8 cellular contexts compared by ENCODE assay signal in the genomic region with DNA sequence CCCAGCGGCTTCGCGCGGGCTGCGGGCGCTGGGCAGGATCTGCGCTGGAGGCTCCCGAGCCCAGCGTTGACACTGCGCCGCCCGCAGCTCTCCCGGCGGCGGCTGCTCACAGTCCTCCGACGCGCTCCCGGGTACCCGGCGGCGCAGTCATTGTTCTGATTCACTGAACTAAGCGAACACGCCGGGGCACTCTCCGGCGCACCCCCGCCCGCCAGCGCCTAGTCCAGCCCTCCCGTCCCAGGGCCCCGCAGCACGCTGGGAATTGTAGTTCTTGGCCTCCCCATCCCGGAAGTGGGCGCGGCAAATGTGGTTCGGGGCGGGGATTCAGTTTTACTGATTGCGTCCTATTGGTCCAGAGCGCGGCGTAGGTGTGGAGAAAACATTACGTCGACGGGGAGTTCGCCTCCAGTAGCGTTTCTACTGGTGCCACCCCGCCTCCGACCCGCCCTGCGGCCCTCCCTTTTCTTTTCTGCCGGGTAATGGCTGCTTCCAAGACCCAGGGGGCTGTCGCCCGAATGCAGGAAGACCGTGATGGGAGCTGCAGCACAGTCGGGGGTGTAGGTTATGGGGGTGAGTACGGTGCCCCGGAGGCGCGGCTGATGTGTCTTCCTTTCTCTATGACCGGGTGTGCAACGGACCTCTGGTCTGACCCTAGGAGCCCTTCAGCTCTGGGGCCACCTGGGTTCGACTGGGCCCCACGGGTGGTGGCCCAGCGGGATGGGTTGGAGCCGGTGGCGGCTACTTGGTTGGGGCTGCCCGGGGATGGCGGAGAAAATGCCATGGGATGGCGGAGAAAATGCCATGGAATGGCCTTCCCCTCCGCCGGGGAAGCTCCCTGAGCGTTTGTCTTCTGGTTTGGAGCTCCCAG.
DNase-seq lines count a peak whose midpoint lies in the region; ATAC-seq and TF ChIP-seq lines count a peak whose summit lies in the region.

A gene with protein sequence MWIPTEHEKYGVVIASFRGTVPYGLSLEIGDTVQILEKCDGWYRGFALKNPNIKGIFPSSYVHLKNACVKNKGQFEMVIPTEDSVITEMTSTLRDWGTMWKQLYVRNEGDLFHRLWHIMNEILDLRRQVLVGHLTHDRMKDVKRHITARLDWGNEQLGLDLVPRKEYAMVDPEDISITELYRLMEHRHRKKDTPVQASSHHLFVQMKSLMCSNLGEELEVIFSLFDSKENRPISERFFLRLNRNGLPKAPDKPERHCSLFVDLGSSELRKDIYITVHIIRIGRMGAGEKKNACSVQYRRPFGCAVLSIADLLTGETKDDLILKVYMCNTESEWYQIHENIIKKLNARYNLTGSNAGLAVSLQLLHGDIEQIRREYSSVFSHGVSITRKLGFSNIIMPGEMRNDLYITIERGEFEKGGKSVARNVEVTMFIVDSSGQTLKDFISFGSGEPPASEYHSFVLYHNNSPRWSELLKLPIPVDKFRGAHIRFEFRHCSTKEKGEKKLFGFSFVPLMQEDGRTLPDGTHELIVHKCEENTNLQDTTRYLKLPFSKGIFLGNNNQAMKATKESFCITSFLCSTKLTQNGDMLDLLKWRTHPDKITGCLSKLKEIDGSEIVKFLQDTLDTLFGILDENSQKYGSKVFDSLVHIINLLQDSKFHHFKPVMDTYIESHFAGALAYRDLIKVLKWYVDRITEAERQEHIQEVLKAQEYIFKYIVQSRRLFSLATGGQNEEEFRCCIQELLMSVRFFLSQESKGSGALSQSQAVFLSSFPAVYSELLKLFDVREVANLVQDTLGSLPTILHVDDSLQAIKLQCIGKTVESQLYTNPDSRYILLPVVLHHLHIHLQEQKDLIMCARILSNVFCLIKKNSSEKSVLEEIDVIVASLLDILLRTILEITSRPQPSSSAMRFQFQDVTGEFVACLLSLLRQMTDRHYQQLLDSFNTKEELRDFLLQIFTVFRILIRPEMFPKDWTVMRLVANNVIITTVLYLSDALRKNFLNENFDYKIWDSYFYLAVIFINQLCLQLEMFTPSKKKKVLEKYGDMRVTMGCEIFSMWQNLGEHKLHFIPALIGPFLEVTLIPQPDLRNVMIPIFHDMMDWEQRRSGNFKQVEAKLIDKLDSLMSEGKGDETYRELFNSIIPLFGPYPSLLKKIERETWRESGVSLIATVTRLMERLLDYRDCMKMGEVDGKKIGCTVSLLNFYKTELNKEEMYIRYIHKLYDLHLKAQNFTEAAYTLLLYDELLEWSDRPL (N-terminal part only) (minus strand): TSS at position 162 of the 868 bp plus-strand sequence. CDS start 261 bp downstream, outside the sequence.
A gene with protein sequence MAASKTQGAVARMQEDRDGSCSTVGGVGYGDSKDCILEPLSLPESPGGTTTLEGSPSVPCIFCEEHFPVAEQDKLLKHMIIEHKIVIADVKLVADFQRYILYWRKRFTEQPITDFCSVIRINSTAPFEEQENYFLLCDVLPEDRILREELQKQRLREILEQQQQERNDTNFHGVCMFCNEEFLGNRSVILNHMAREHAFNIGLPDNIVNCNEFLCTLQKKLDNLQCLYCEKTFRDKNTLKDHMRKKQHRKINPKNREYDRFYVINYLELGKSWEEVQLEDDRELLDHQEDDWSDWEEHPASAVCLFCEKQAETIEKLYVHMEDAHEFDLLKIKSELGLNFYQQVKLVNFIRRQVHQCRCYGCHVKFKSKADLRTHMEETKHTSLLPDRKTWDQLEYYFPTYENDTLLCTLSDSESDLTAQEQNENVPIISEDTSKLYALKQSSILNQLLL (plus strand): TSS at position 458 of the 868 bp plus-strand sequence. CDS start 22 bp downstream, at position 480.

- DNase-seq in AG10803 (ENCODE audit: low read depth) (peak; percentile 98), NCI-H345 treated with DMSO at 0.1 percent for 48 hours (lab: John Stamatoyannopoulos, UW; ENCODE audit: unreplicated experiment) (peak; percentile 98), cerebellar cortex (ENCODE audit: low spot score) (peak; percentile 99), iris pigment epithelial cell (ENCODE audit: low read depth) (peak; percentile 100)
- peak; percentile 100 for DNase-seq in activated CD4-positive, CD25-positive, alpha-beta regulatory T cell treated with anti-CD3 and anti-CD28 coated beads, Interleukin-2, amount 50 U/mL, for 16 hours (ENCODE audit: low read depth, low spot score)
- peak; percentile 99 to 100 for DNase-seq in stimulated activated CD4-positive, alpha-beta T cell treated with anti-CD3 and anti-CD28 coated beads, Interleukin-12 subunit alpha, Interleukin-12 subunit beta, amount 100 ng/mL, for 24 hours (ENCODE audit: low read depth in 2 of 2)

- H3K4me3 ChIP-seq in AG10803 (ENCODE audit: low read length), result peak within 1 kb of the TSS; percentile 94

- ATAC-seq in GM19035 (IDR thresholded peaks at IDR 0.05; ENCODE audit: unreplicated experiment) (peak; percentile 96), HG03342 (IDR thresholded peaks at IDR 0.05; ENCODE audit: unreplicated experiment) (peak; percentile 93)

- TF ChIP-seq CTCF in AG10803 (conservative IDR thresholded peaks at IDR 0.05; ENCODE audit: low read length), result no peak

Comparison
In these comparisons a context has a peak if more than half of its experiments do, and no peak if none do; other contexts are left out.
1. Peak in every context shown above with its lines: DNase-seq, ATAC-seq and H3K4me3 ChIP-seq.